ENCODE assay signal across 8 cellular contexts in genomic region chr17:1688405-1688804, GRCh38. TPM values are rescaled to one million over a fixed set of nuclear protein-coding genes. Genes with fewer than 3 reads are reported as not detected.
DNase-seq lines count a peak whose midpoint lies in the region; ATAC-seq, FAIRE-seq and TF ChIP-seq lines count a peak whose summit lies in the region.
"Not testable (repeated sequence)": the region's sequence is repeated elsewhere in the genome, so short reads cannot be mapped to it uniquely, and the experiment has no call there.
"Had no signal": no experiment of that assay in that cellular context is flagged by ENCODE, and none has a peak within 500 bp of the region (broad histone marks: within the 10 kb centered on the region; RNA-seq: fewer than 3 reads in every experiment).

No MANE protein-coding gene starts in this region.

- TF ChIP-seq RAD21 in A549 (conservative IDR thresholded peaks at IDR 0.05 in 1 of 2, IDR thresholded peaks at IDR 0.05 in 1 of 2); HepG2 (CRISPR knock-in tag; IDR thresholded peaks at IDR 0.05): not testable (repeated sequence)

- not testable (repeated sequence) for H3K27ac ChIP-seq in A549; HepG2 (ENCODE audit: extremely low read length, insufficient read depth, low read length); neural progenitor cell

- peaks cover 10% of the 10 kb centered on the region for H3K79me2 ChIP-seq in HepG2 (ENCODE audit: insufficient read depth, low read length)
- peaks cover 12% of the 10 kb centered on the region for H3K79me2 ChIP-seq in neural progenitor cell (ENCODE audit: low read depth)

- H3K9me3 Mint-ChIP-seq in neural crest cell, result not testable (repeated sequence)
- peaks cover 14% of the 10 kb centered on the region for H3K9me3 Mint-ChIP-seq in neural progenitor cell

- H3F3A ChIP-seq in neural progenitor cell (ENCODE audit: low read depth), result peaks cover 14% of the 10 kb centered on the region

- not testable (repeated sequence) for H2AFZ ChIP-seq in HepG2 (ENCODE audit: low read length); neural progenitor cell (replicated peaks)

- not testable (repeated sequence) for H3K27me3 ChIP-seq in HepG2 (ENCODE audit: control insufficient read depth in 1 of 2, insufficient read depth in 2 of 2, low read length in 2 of 2); neural progenitor cell

- 68% methylated on average over 6 of the region's 6 CpGs for WGBS in A549 (ENCODE audit: missing lambda C conversion rate)
- WGBS in HepG2 (ENCODE audit: low lambda C conversion rate), result 21% methylated on average over 4 of the region's 6 CpGs

- H3K27me3 Mint-ChIP-seq in neural crest cell (ENCODE audit: low read depth); neural progenitor cell (ENCODE audit: insufficient read depth, low read depth): not testable (repeated sequence)

- H3K36me3 Mint-ChIP-seq in neural crest cell (ENCODE audit: low read depth) (peaks cover 15% of the 10 kb centered on the region), neural progenitor cell (peaks cover 12% of the 10 kb centered on the region)

- TF ChIP-seq POLR2A in A549 (IDR thresholded peaks at IDR 0.05; ENCODE audit: low read length); HepG2 (IDR thresholded peaks at IDR 0.05; ENCODE audit: insufficient read depth in 1 of 2, low read depth in 2 of 2, low read length in 2 of 2): not testable (repeated sequence)

- FAIRE-seq in A549 (lab: Jason Lieb, UNC); HepG2 (lab: Jason Lieb, UNC): not testable (repeated sequence)

- H3K4me1 Mint-ChIP-seq in neural crest cell (peaks cover 17% of the 10 kb centered on the region), neural progenitor cell (peaks cover 16% of the 10 kb centered on the region)

- H3K4me3 Mint-ChIP-seq in neural crest cell, result peak overlapping the region; percentile 31
- not testable (repeated sequence) for H3K4me3 Mint-ChIP-seq in neural progenitor cell

- not testable (repeated sequence) for TF ChIP-seq CTCF in A549 (IDR thresholded peaks at IDR 0.05); HepG2 (CRISPR knock-in tag; IDR thresholded peaks at IDR 0.05); neural crest cell (conservative IDR thresholded peaks at IDR 0.05); neural progenitor cell (IDR thresholded peaks at IDR 0.05)

- not testable (repeated sequence) for ATAC-seq in A549, HepG2

- in situ Hi-C loops in HepG2 (cut with HindIII; ENCODE audit: extremely low pct_ligation_motif_present, low pct_unique_long_range_greater_than_20kb), result not testable (repeated sequence)

- POLR2A ChIA-PET in A549 (lab: Yijun Ruan, JAX); HepG2 (lab: Yijun Ruan, JAX): not testable (repeated sequence)

- not testable (repeated sequence) for H3K4me2 ChIP-seq in A549; HepG2 (ENCODE audit: low read depth, low read length); neural progenitor cell

- intact Hi-C loops in HepG2 (cut with micrococcal nuclease; ENCODE audit: unreplicated experiment), result not testable (repeated sequence)

- not testable (repeated sequence) for H3K36me3 ChIP-seq in HepG2 (replicated peaks in 1 of 2; ENCODE audit: control insufficient read depth in 1 of 2, insufficient read depth in 2 of 2, low read length in 2 of 2); neural progenitor cell

- not testable (repeated sequence) for H4K20me1 ChIP-seq in HepG2 (ENCODE audit: insufficient read depth, low read length); neural progenitor cell (ENCODE audit: low read depth)

- not testable (repeated sequence) for H3K4me1 ChIP-seq in A549, neural progenitor cell
- H3K4me1 ChIP-seq in HepG2 (ENCODE audit: insufficient read depth, low read length), result peaks cover 12% of the 10 kb centered on the region

- not testable (repeated sequence) for H3K9me3 ChIP-seq in A549; HepG2 (ENCODE audit: low read length); neural progenitor cell (ENCODE audit: low read depth)

- not testable (repeated sequence) for DNase-seq in A549 (ENCODE audit: low read depth in 1 of 2, low spot score in 1 of 2); HepG2 (ENCODE audit: low spot score); neural crest cell (ENCODE audit: low read depth, low spot score); neural progenitor cell (ENCODE audit: low spot score)
- peak; percentile 24 for DNase-seq in NCI-H82 (lab: John Stamatoyannopoulos, UW)

- H3K27ac Mint-ChIP-seq in neural crest cell (ENCODE audit: unreplicated experiment), result not testable (repeated sequence)
- H3K27ac Mint-ChIP-seq in neural progenitor cell, result peak overlapping the region; percentile 29

- not testable (repeated sequence) for H3K9ac ChIP-seq in HepG2 (ENCODE audit: insufficient read depth, low read depth, low read length); neural progenitor cell

- CTCF ChIA-PET in A549 (lab: Yijun Ruan, JAX); HepG2 (lab: Yijun Ruan, JAX; ENCODE audit: low intra/inter-chr PET ratio, low total read pairs): not testable (repeated sequence)

- not testable (repeated sequence) for TF ChIP-seq EP300 in A549 (IDR thresholded peaks at IDR 0.05); HepG2 (IDR thresholded peaks at IDR 0.05; ENCODE audit: low read depth in 2 of 2, low read length in 2 of 2); HepG2 (CRISPR knock-in tag; IDR thresholded peaks at IDR 0.05; ENCODE audit: borderline replicate concordance)

- not testable (repeated sequence) for H3K4me3 ChIP-seq in A549; HepG2 (replicated peaks in 1 of 3; ENCODE audit: insufficient read depth in 1 of 3, low read depth in 2 of 3, low read length in 3 of 3); neural progenitor cell

- not testable (repeated sequence) for BruUV-seq in HepG2 (replicated peaks; lab: Mats Ljungman, UMichigan)

RNA-seq across cellular contexts. Expression of gene PRPF8, which starts 3.7 kb away (rescaled TPM):
- polyA plus RNA-seq in A549 (2011; rRNA removed) (263 and 374 TPM in 2 replicates), A549 (2017; fragmentation: RNase III; extraction: RNeasy Plus Mini Kit Qiagen cat#74134 plus additional on column Dnase treatment) (228 to 250 TPM (median 234 TPM) in 3 replicates), HepG2 (2011; rRNA removed) (179 and 195 TPM in 2 replicates)
- 225 and 261 TPM in 2 replicates for polyA plus RNA-seq in A549 (2012; cell fraction: cytosol; rRNA removed)
- polyA plus RNA-seq in A549 (2012; cell fraction: nucleus; rRNA removed), result 743 and 891 TPM in 2 replicates
- polyA minus RNA-seq in A549 (2011; rRNA and poly(A)+ RNA removed), result 1,065 and 1,094 TPM in 2 replicates
- total RNA-seq in HepG2 (2016; rRNA removed; fragmentation: Illumina TruSeq; extraction: Trizol) (112 and 318 TPM in 2 replicates), neural crest cell (449 and 459 TPM in 2 replicates), neural progenitor cell (ENCODE audit: low replicate concordance) (119 and 173 TPM in 2 replicates)
- total RNA-seq in HepG2 (2016; cell fraction: cytosol; rRNA removed; fragmentation: Illumina TruSeq; extraction: Trizol; ENCODE audit: low read depth), result 27.9 and 29.6 TPM in 2 replicates
- total RNA-seq in HepG2 (2016; cell fraction: insoluble cytoplasmic fraction; rRNA removed; fragmentation: Illumina TruSeq; extraction: Trizol), result 104 and 284 TPM in 2 replicates
- total RNA-seq in HepG2 (2016; cell fraction: membrane; rRNA removed; fragmentation: Illumina TruSeq; extraction: Trizol), result 59.5 and 61.6 TPM in 2 replicates
- total RNA-seq in HepG2 (2016; cell fraction: nucleus; rRNA removed; fragmentation: Illumina TruSeq; extraction: Trizol), result 124 and 135 TPM in 2 replicates
- polyA plus RNA-seq in HepG2 (2011; cell fraction: cytosol; rRNA removed), result 79.1 and 90.7 TPM in 2 replicates
- polyA plus RNA-seq in HepG2 (2011; cell fraction: nucleus; rRNA removed), result 265 and 296 TPM in 2 replicates
- polyA plus RNA-seq in HepG2 (2012), result 129 and 145 TPM in 2 replicates
- 15.0 and 17.7 TPM in 2 replicates for polyA plus RNA-seq in HepG2 (2016; cell fraction: cytosol; fragmentation: Illumina TruSeq; extraction: Trizol; ENCODE audit: low read depth)
- 300 and 377 TPM in 2 replicates for polyA plus RNA-seq in HepG2 (2016; cell fraction: insoluble cytoplasmic fraction; fragmentation: Illumina TruSeq; extraction: Trizol; ENCODE audit: low read depth)
- polyA plus RNA-seq in HepG2 (2016; cell fraction: membrane; fragmentation: Illumina TruSeq; extraction: Trizol; ENCODE audit: low read depth), result 37.4 and 39.7 TPM in 2 replicates
- polyA plus RNA-seq in HepG2 (2016; cell fraction: nucleus; fragmentation: Illumina TruSeq; extraction: Trizol; ENCODE audit: insufficient read depth, low read depth), result 245 and 257 TPM in 2 replicates
- 401 and 410 TPM in 2 replicates for polyA minus RNA-seq in HepG2 (2011; rRNA and poly(A)+ RNA removed; ENCODE audit: low replicate concordance)
- polyA minus RNA-seq in HepG2 (2011; cell fraction: cytosol; rRNA and poly(A)+ RNA removed), result 275 and 377 TPM in 2 replicates
- polyA minus RNA-seq in HepG2 (2011; cell fraction: nucleus; rRNA and poly(A)+ RNA removed), result 189 and 229 TPM in 2 replicates

RNA-seq across cellular contexts. Expression of gene TLCD2, which starts 21.8 kb away (rescaled TPM):
- 3.4 and 4.5 TPM in 2 replicates for polyA plus RNA-seq in A549 (2011; rRNA removed)
- polyA plus RNA-seq in A549 (2012; cell fraction: cytosol; rRNA removed), result 0.70 and 0.96 TPM in 2 replicates
- polyA plus RNA-seq in A549 (2012; cell fraction: nucleus; rRNA removed), result 0.71 and 0.89 TPM in 2 replicates
- polyA plus RNA-seq in A549 (2017; fragmentation: RNase III; extraction: RNeasy Plus Mini Kit Qiagen cat#74134 plus additional on column Dnase treatment), result 3.1 to 3.8 TPM (median 3.5 TPM) in 3 replicates
- polyA minus RNA-seq in A549 (2011; rRNA and poly(A)+ RNA removed), result 3.7 and 4.3 TPM in 2 replicates
- total RNA-seq in HepG2 (2016; rRNA removed; fragmentation: Illumina TruSeq; extraction: Trizol), result 0.84 and 1.1 TPM in 2 replicates
- total RNA-seq in HepG2 (2016; cell fraction: cytosol; rRNA removed; fragmentation: Illumina TruSeq; extraction: Trizol; ENCODE audit: low read depth), result 0.26 and 0.40 TPM in 2 replicates
- 0.92 and 1.3 TPM in 2 replicates for total RNA-seq in HepG2 (2016; cell fraction: insoluble cytoplasmic fraction; rRNA removed; fragmentation: Illumina TruSeq; extraction: Trizol)
- 0.86 and 1.1 TPM in 2 replicates for total RNA-seq in HepG2 (2016; cell fraction: membrane; rRNA removed; fragmentation: Illumina TruSeq; extraction: Trizol)
- total RNA-seq in HepG2 (2016; cell fraction: nucleus; rRNA removed; fragmentation: Illumina TruSeq; extraction: Trizol), result 0.84 and 0.94 TPM in 2 replicates
- 0.90 and 1.2 TPM in 2 replicates for polyA plus RNA-seq in HepG2 (2011; rRNA removed)
- 0.56 and 0.73 TPM in 2 replicates for polyA plus RNA-seq in HepG2 (2011; cell fraction: cytosol; rRNA removed)
- 0.92 and 1.4 TPM in 2 replicates for polyA plus RNA-seq in HepG2 (2011; cell fraction: nucleus; rRNA removed)
- 0.78 and 1.3 TPM in 2 replicates for polyA plus RNA-seq in HepG2 (2012)
- 0.23 and 0.25 TPM in 2 replicates for polyA plus RNA-seq in HepG2 (2016; cell fraction: cytosol; fragmentation: Illumina TruSeq; extraction: Trizol; ENCODE audit: low read depth)
- 0.71 and 0.74 TPM in 2 replicates for polyA plus RNA-seq in HepG2 (2016; cell fraction: insoluble cytoplasmic fraction; fragmentation: Illumina TruSeq; extraction: Trizol; ENCODE audit: low read depth)
- polyA plus RNA-seq in HepG2 (2016; cell fraction: membrane; fragmentation: Illumina TruSeq; extraction: Trizol; ENCODE audit: low read depth), result 0.47 and 0.49 TPM in 2 replicates
- 1.4 and 1.5 TPM in 2 replicates for polyA plus RNA-seq in HepG2 (2016; cell fraction: nucleus; fragmentation: Illumina TruSeq; extraction: Trizol; ENCODE audit: insufficient read depth, low read depth)
- polyA minus RNA-seq in HepG2 (2011; rRNA and poly(A)+ RNA removed; ENCODE audit: low replicate concordance), result 1.6 and 2.6 TPM in 2 replicates
- polyA minus RNA-seq in HepG2 (2011; cell fraction: cytosol; rRNA and poly(A)+ RNA removed), result 0.53 and 1.3 TPM in 2 replicates
- 1.3 and 1.6 TPM in 2 replicates for polyA minus RNA-seq in HepG2 (2011; cell fraction: nucleus; rRNA and poly(A)+ RNA removed)
- total RNA-seq in neural crest cell, result 1.1 TPM in 2 replicates
- total RNA-seq in neural progenitor cell (ENCODE audit: low replicate concordance), result 0.15 and 0.28 TPM in 2 replicates
- total RNA-seq: B cell had no signal
- polyA plus RNA-seq: CD14-positive monocyte had no signal

RNA-seq across cellular contexts. Expression of gene WDR81, which starts 36.1 kb away (rescaled TPM):
- polyA plus RNA-seq in A549 (2011; rRNA removed) (4.6 and 4.9 TPM in 2 replicates), A549 (2017; fragmentation: RNase III; extraction: RNeasy Plus Mini Kit Qiagen cat#74134 plus additional on column Dnase treatment) (22.6 to 26.8 TPM (median 25.5 TPM) in 3 replicates), HepG2 (2011; rRNA removed) (9.1 and 15.1 TPM in 2 replicates)
- polyA plus RNA-seq in A549 (2012; cell fraction: cytosol; rRNA removed), result 14.4 and 20.1 TPM in 2 replicates
- 71.8 and 82.1 TPM in 2 replicates for polyA plus RNA-seq in A549 (2012; cell fraction: nucleus; rRNA removed)
- 8.8 and 11.0 TPM in 2 replicates for polyA minus RNA-seq in A549 (2011; rRNA and poly(A)+ RNA removed)
- total RNA-seq in HepG2 (2016; rRNA removed; fragmentation: Illumina TruSeq; extraction: Trizol) (12.5 and 16.7 TPM in 2 replicates), neural crest cell (13.2 and 14.2 TPM in 2 replicates), neural progenitor cell (ENCODE audit: low replicate concordance) (1.9 and 10.4 TPM in 2 replicates)
- 3.6 and 3.9 TPM in 2 replicates for total RNA-seq in HepG2 (2016; cell fraction: cytosol; rRNA removed; fragmentation: Illumina TruSeq; extraction: Trizol; ENCODE audit: low read depth)
- 9.9 and 18.3 TPM in 2 replicates for total RNA-seq in HepG2 (2016; cell fraction: insoluble cytoplasmic fraction; rRNA removed; fragmentation: Illumina TruSeq; extraction: Trizol)
- 5.3 and 6.1 TPM in 2 replicates for total RNA-seq in HepG2 (2016; cell fraction: membrane; rRNA removed; fragmentation: Illumina TruSeq; extraction: Trizol)
- total RNA-seq in HepG2 (2016; cell fraction: nucleus; rRNA removed; fragmentation: Illumina TruSeq; extraction: Trizol), result 16.0 and 19.6 TPM in 2 replicates
- polyA plus RNA-seq in HepG2 (2011; cell fraction: cytosol; rRNA removed), result 6.4 and 10.5 TPM in 2 replicates
- polyA plus RNA-seq in HepG2 (2011; cell fraction: nucleus; rRNA removed), result 60.8 and 75.3 TPM in 2 replicates
- 8.5 and 12.5 TPM in 2 replicates for polyA plus RNA-seq in HepG2 (2012)
- 1.8 and 2.2 TPM in 2 replicates for polyA plus RNA-seq in HepG2 (2016; cell fraction: cytosol; fragmentation: Illumina TruSeq; extraction: Trizol; ENCODE audit: low read depth)
- polyA plus RNA-seq in HepG2 (2016; cell fraction: insoluble cytoplasmic fraction; fragmentation: Illumina TruSeq; extraction: Trizol; ENCODE audit: low read depth), result 10.4 and 13.7 TPM in 2 replicates
- 3.1 and 3.3 TPM in 2 replicates for polyA plus RNA-seq in HepG2 (2016; cell fraction: membrane; fragmentation: Illumina TruSeq; extraction: Trizol; ENCODE audit: low read depth)
- 42.6 and 43.3 TPM in 2 replicates for polyA plus RNA-seq in HepG2 (2016; cell fraction: nucleus; fragmentation: Illumina TruSeq; extraction: Trizol; ENCODE audit: insufficient read depth, low read depth)
- polyA minus RNA-seq in HepG2 (2011; rRNA and poly(A)+ RNA removed; ENCODE audit: low replicate concordance), result 15.7 and 46.8 TPM in 2 replicates
- polyA minus RNA-seq in HepG2 (2011; cell fraction: cytosol; rRNA and poly(A)+ RNA removed), result 13.4 and 15.0 TPM in 2 replicates
- polyA minus RNA-seq in HepG2 (2011; cell fraction: nucleus; rRNA and poly(A)+ RNA removed), result 18.0 and 22.3 TPM in 2 replicates

RNA-seq across cellular contexts. Expression of gene RILP, which starts 38.7 kb away (rescaled TPM):
- 6.4 and 8.2 TPM in 2 replicates for polyA plus RNA-seq in A549 (2011; rRNA removed)
- polyA plus RNA-seq in A549 (2012; cell fraction: cytosol; rRNA removed), result 11.6 and 13.2 TPM in 2 replicates
- polyA plus RNA-seq in A549 (2012; cell fraction: nucleus; rRNA removed), result 8.9 and 11.0 TPM in 2 replicates
- polyA plus RNA-seq in A549 (2017; fragmentation: RNase III; extraction: RNeasy Plus Mini Kit Qiagen cat#74134 plus additional on column Dnase treatment), result 6.5 to 6.8 TPM (median 6.6 TPM) in 3 replicates
- 3.8 and 4.1 TPM in 2 replicates for polyA minus RNA-seq in A549 (2011; rRNA and poly(A)+ RNA removed)
- 4.7 and 6.6 TPM in 2 replicates for total RNA-seq in HepG2 (2016; rRNA removed; fragmentation: Illumina TruSeq; extraction: Trizol)
- 19.7 and 24.4 TPM in 2 replicates for total RNA-seq in HepG2 (2016; cell fraction: cytosol; rRNA removed; fragmentation: Illumina TruSeq; extraction: Trizol; ENCODE audit: low read depth)
- 5.0 and 7.1 TPM in 2 replicates for total RNA-seq in HepG2 (2016; cell fraction: insoluble cytoplasmic fraction; rRNA removed; fragmentation: Illumina TruSeq; extraction: Trizol)
- 13.1 and 14.3 TPM in 2 replicates for total RNA-seq in HepG2 (2016; cell fraction: membrane; rRNA removed; fragmentation: Illumina TruSeq; extraction: Trizol)
- 3.3 and 3.9 TPM in 2 replicates for total RNA-seq in HepG2 (2016; cell fraction: nucleus; rRNA removed; fragmentation: Illumina TruSeq; extraction: Trizol)
- polyA plus RNA-seq in HepG2 (2011; rRNA removed), result 8.1 and 9.4 TPM in 2 replicates
- 4.3 and 6.7 TPM in 2 replicates for polyA plus RNA-seq in HepG2 (2011; cell fraction: cytosol; rRNA removed)
- 19.2 and 23.3 TPM in 2 replicates for polyA plus RNA-seq in HepG2 (2011; cell fraction: nucleus; rRNA removed)
- 4.5 and 5.2 TPM in 2 replicates for polyA plus RNA-seq in HepG2 (2012)
- polyA plus RNA-seq in HepG2 (2016; cell fraction: cytosol; fragmentation: Illumina TruSeq; extraction: Trizol; ENCODE audit: low read depth), result 24.9 and 29.6 TPM in 2 replicates
- 3.9 and 6.6 TPM in 2 replicates for polyA plus RNA-seq in HepG2 (2016; cell fraction: insoluble cytoplasmic fraction; fragmentation: Illumina TruSeq; extraction: Trizol; ENCODE audit: low read depth)
- polyA plus RNA-seq in HepG2 (2016; cell fraction: membrane; fragmentation: Illumina TruSeq; extraction: Trizol; ENCODE audit: low read depth), result 12.1 and 14.0 TPM in 2 replicates
- polyA plus RNA-seq in HepG2 (2016; cell fraction: nucleus; fragmentation: Illumina TruSeq; extraction: Trizol; ENCODE audit: insufficient read depth, low read depth), result 6.7 and 7.6 TPM in 2 replicates
- polyA minus RNA-seq in HepG2 (2011; rRNA and poly(A)+ RNA removed; ENCODE audit: low replicate concordance), result 5.6 and 7.3 TPM in 2 replicates
- 5.0 TPM in 2 replicates for polyA minus RNA-seq in HepG2 (2011; cell fraction: cytosol; rRNA and poly(A)+ RNA removed)
- polyA minus RNA-seq in HepG2 (2011; cell fraction: nucleus; rRNA and poly(A)+ RNA removed), result 6.0 and 9.0 TPM in 2 replicates
- 1.2 and 1.8 TPM in 2 replicates for total RNA-seq in neural crest cell
- 0.13 and 2.8 TPM in 2 replicates for total RNA-seq in neural progenitor cell (ENCODE audit: low replicate concordance)

RNA-seq across cellular contexts. Expression of gene SCARF1, which starts 42.9 kb away (rescaled TPM):
- polyA plus RNA-seq in A549 (2011; rRNA removed) (0.09 TPM in 2 replicates), A549 (2017; fragmentation: RNase III; extraction: RNeasy Plus Mini Kit Qiagen cat#74134 plus additional on column Dnase treatment) (0.21 to 0.30 TPM (median 0.30 TPM) in 3 replicates), HepG2 (2011; rRNA removed) (0.71 and 0.72 TPM in 2 replicates)
- polyA plus RNA-seq in A549 (2012; cell fraction: cytosol; rRNA removed), result 0.11 and 0.14 TPM in 2 replicates
- polyA plus RNA-seq in A549 (2012; cell fraction: nucleus; rRNA removed), result 0.49 and 0.92 TPM in 2 replicates
- 0.15 TPM in 1 of 2 replicates, not detected in the other for polyA minus RNA-seq in A549 (2011; rRNA and poly(A)+ RNA removed)
- total RNA-seq in HepG2 (2016; rRNA removed; fragmentation: Illumina TruSeq; extraction: Trizol) (0.24 TPM in 1 of 2 replicates, not detected in the other), neural crest cell (0.42 and 1.1 TPM in 2 replicates), neural progenitor cell (ENCODE audit: low replicate concordance) (1.1 TPM in 1 of 2 replicates, not detected in the other)
- total RNA-seq in HepG2 (2016; cell fraction: cytosol; rRNA removed; fragmentation: Illumina TruSeq; extraction: Trizol; ENCODE audit: low read depth), result 0.09 TPM in 1 of 2 replicates, not detected in the other
- 0.04 TPM in 1 of 2 replicates, not detected in the other for total RNA-seq in HepG2 (2016; cell fraction: insoluble cytoplasmic fraction; rRNA removed; fragmentation: Illumina TruSeq; extraction: Trizol)
- total RNA-seq in HepG2 (2016; cell fraction: membrane; rRNA removed; fragmentation: Illumina TruSeq; extraction: Trizol), result 0.07 and 0.09 TPM in 2 replicates
- 0.16 and 0.34 TPM in 2 replicates for total RNA-seq in HepG2 (2016; cell fraction: nucleus; rRNA removed; fragmentation: Illumina TruSeq; extraction: Trizol)
- 0.17 and 0.25 TPM in 2 replicates for polyA plus RNA-seq in HepG2 (2011; cell fraction: cytosol; rRNA removed)
- polyA plus RNA-seq in HepG2 (2011; cell fraction: nucleus; rRNA removed), result 7.1 and 9.1 TPM in 2 replicates
- polyA plus RNA-seq in HepG2 (2012), result 0.39 and 0.59 TPM in 2 replicates
- not detected in 2 replicates for polyA plus RNA-seq in HepG2 (2016; cell fraction: cytosol; fragmentation: Illumina TruSeq; extraction: Trizol; ENCODE audit: low read depth)
- polyA plus RNA-seq in HepG2 (2016; cell fraction: insoluble cytoplasmic fraction; fragmentation: Illumina TruSeq; extraction: Trizol; ENCODE audit: low read depth), result not detected in 2 replicates
- polyA plus RNA-seq in HepG2 (2016; cell fraction: membrane; fragmentation: Illumina TruSeq; extraction: Trizol; ENCODE audit: low read depth), result not detected in 2 replicates
- 0.44 and 0.51 TPM in 2 replicates for polyA plus RNA-seq in HepG2 (2016; cell fraction: nucleus; fragmentation: Illumina TruSeq; extraction: Trizol; ENCODE audit: insufficient read depth, low read depth)
- 0.23 and 0.68 TPM in 2 replicates for polyA minus RNA-seq in HepG2 (2011; rRNA and poly(A)+ RNA removed; ENCODE audit: low replicate concordance)
- polyA minus RNA-seq in HepG2 (2011; cell fraction: cytosol; rRNA and poly(A)+ RNA removed), result not detected in 2 replicates
- 0.99 and 1.5 TPM in 2 replicates for polyA minus RNA-seq in HepG2 (2011; cell fraction: nucleus; rRNA and poly(A)+ RNA removed)
- total RNA-seq: A673 had no signal
